Comparison of ENCODE assay signal across 10 cellular contexts in the genomic region with DNA sequence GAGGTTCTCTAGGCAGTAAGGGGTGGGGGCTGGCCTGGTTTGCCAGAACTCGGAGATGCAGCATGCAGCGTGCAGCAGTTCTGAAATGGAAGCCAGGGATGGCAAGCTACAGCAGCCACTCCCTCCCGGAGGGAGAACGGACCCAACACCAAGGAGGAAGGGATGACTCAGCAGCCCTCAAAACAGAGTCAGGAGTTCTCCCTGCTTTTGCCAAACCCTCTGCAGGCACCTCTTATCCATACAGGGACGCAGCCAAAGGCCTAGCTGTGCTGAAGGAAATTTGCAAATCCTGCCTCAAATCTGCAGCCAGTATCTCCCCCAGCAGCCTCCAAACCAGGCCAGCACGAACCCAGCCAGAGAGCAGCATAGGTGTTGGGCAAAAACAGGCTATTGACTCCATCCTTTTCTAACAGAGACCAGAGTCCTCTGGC. TPM values are rescaled to one million over a fixed set of nuclear protein-coding genes. Genes with fewer than 3 reads are reported as not detected.
DNase-seq lines count a peak whose midpoint lies in the region; ATAC-seq, FAIRE-seq and TF ChIP-seq lines count a peak whose summit lies in the region.
"Had no signal": no experiment of that assay in that cellular context is flagged by ENCODE, and none has a peak within 500 bp of the region (broad histone marks: within the 10 kb centered on the region; RNA-seq: fewer than 3 reads in every experiment).

No MANE protein-coding gene starts in this region.

- no peak overlapping the region for H3K4me3 Mint-ChIP-seq in activated T-helper 2 cell treated with anti-CD3 and anti-CD28 coated beads, Interferon-gamma antibody, Interleukin-2, Interleukin-4, amounts not matched to agents 10 μg/mL and 5 μg/mL and 100 μg/mL, durations not matched to agents 14 hours and 24 hours and 36 hours (ENCODE audit: low read depth)

- H3K4me1 Mint-ChIP-seq in activated T-helper 2 cell treated with anti-CD3 and anti-CD28 coated beads, Interferon-gamma antibody, Interleukin-2, Interleukin-4, amounts not matched to agents 10 μg/mL and 5 μg/mL and 100 μg/mL, durations not matched to agents 14 hours and 24 hours and 36 hours (ENCODE audit: low read depth) = no peaks in the 10 kb centered on the region

- no peaks in the 10 kb centered on the region for H3K36me3 ChIP-seq in brain microvascular endothelial cell (replicated peaks)
- H3K36me3 ChIP-seq in small intestine (ENCODE audit: control insufficient read depth in 2 of 2, insufficient read depth in 2 of 2, low read length in 2 of 2) = no peaks in the 10 kb centered on the region

- 18 to 30% (median 25%) methylated on average over 6 of the region's 6 CpGs for WGBS in small intestine, 3 donors

- H3K27ac ChIP-seq in brain microvascular endothelial cell (peak overlapping the region; percentile 99), small intestine (ENCODE audit: low read depth in 1 of 2, low read length in 1 of 2) (peak overlapping the region in 1 of 2 donors; percentile 68)

- H3K9me3 Mint-ChIP-seq in activated T-helper 2 cell treated with anti-CD3 and anti-CD28 coated beads, Interferon-gamma antibody, Interleukin-2, Interleukin-4, amounts not matched to agents 10 μg/mL and 5 μg/mL and 100 μg/mL, durations not matched to agents 14 hours and 24 hours and 36 hours = no peaks in the 10 kb centered on the region

- no peaks in the 10 kb centered on the region for H3K9me3 ChIP-seq in small intestine (ENCODE audit: control insufficient read depth, low read depth)

- H3K27me3 ChIP-seq in brain microvascular endothelial cell (replicated peaks) (no peaks in the 10 kb centered on the region), small intestine (ENCODE audit: control insufficient read depth in 2 of 2, insufficient read depth in 2 of 2, low read length in 2 of 2) (no peaks in the 10 kb centered on the region)

- H3K27me3 Mint-ChIP-seq in activated T-helper 2 cell treated with anti-CD3 and anti-CD28 coated beads, Interferon-gamma antibody, Interleukin-2, Interleukin-4, amounts not matched to agents 10 μg/mL and 5 μg/mL and 100 μg/mL, durations not matched to agents 14 hours and 24 hours and 36 hours (ENCODE audit: low read depth) = no peaks in the 10 kb centered on the region

- ATAC-seq in GM18861 (IDR thresholded peaks at IDR 0.05; ENCODE audit: unreplicated experiment) = no peak

- H3K27ac Mint-ChIP-seq in activated T-helper 2 cell treated with anti-CD3 and anti-CD28 coated beads, Interferon-gamma antibody, Interleukin-2, Interleukin-4, amounts not matched to agents 10 μg/mL and 5 μg/mL and 100 μg/mL, durations not matched to agents 14 hours and 24 hours and 36 hours = no peak overlapping the region

- TF ChIP-seq CTCF in brain microvascular endothelial cell (IDR thresholded peaks at IDR 0.05; ENCODE audit: low read depth, low read length, missing control alignments) = no peak

- intact Hi-C loops in activated T-helper 2 cell treated with anti-CD3 and anti-CD28 coated beads, Interferon-gamma antibody, Interleukin-2, Interleukin-4, amounts not matched to agents 10 μg/mL and 5 μg/mL and 100 μg/mL, durations not matched to agents 14 hours and 24 hours and 36 hours (cut with micrococcal nuclease) = no loop called here

- H3K4me3 ChIP-seq in brain microvascular endothelial cell (ENCODE audit: low read depth, low read length) = no peak overlapping the region
- H3K4me3 ChIP-seq in small intestine (ENCODE audit: low read depth in 1 of 2, low read length in 2 of 2) = no peak overlapping the region

- no peaks in the 10 kb centered on the region for H3K36me3 Mint-ChIP-seq in activated T-helper 2 cell treated with anti-CD3 and anti-CD28 coated beads, Interferon-gamma antibody, Interleukin-2, Interleukin-4, amounts not matched to agents 10 μg/mL and 5 μg/mL and 100 μg/mL, durations not matched to agents 14 hours and 24 hours and 36 hours (ENCODE audit: low read depth)

- in situ Hi-C loops in brain microvascular endothelial cell (cut with HindIII; ENCODE audit: low pct_ligation_motif_present, low sequenced_read_pairs) = no loop called here

- H3K4me1 ChIP-seq in small intestine (ENCODE audit: control insufficient read depth in 2 of 2, insufficient read depth in 1 of 2, low read depth in 1 of 2, low read length in 1 of 2) = peaks cover 4 to 8% of the 10 kb centered on the region in 2 donors

- no peak for FAIRE-seq in small intestine (lab: Jason Lieb, UNC)
- FAIRE-seq: GM18507 had no signal

- DNase-seq in GOT3 (lab: John Stamatoyannopoulos, UW) (peak; percentile 18), brain microvascular endothelial cell (peak; percentile 80), iPS-NIHi7 (ENCODE audit: extremely low spot score) (peak; percentile 59), small intestine (peak; percentile 45), NCI-H1092 treated with DMSO at 0.1 percent for 48 hours (lab: John Stamatoyannopoulos, UW) (no peak), NCI-H2029 (lab: John Stamatoyannopoulos, UW) (no peak)
- no peak for DNase-seq in activated T-helper 2 cell treated with anti-CD3 and anti-CD28 coated beads, Interferon-gamma antibody, Interleukin-2, Interleukin-4, amounts not matched to agents 10 μg/mL and 5 μg/mL and 100 μg/mL, durations not matched to agents 14 hours and 24 hours and 36 hours (ENCODE audit: low spot score)
- DNase-seq: NCI-H1694 had no signal

RNA-seq across cellular contexts. Expression of gene SERPINA3, which starts 10.2 kb away (rescaled TPM):
- 100 to 1,000 TPM in 1 of 3 donors, 1 to 10 TPM in 2; 3.4 to 178 (median 6.8) TPM for polyA plus RNA-seq in small intestine
- total RNA-seq in activated T-helper 2 cell treated with anti-CD3 and anti-CD28 coated beads, Interferon-gamma antibody, Interleukin-2, Interleukin-4, amounts not matched to agents 10 μg/mL and 5 μg/mL and 100 μg/mL, durations not matched to agents 14 hours and 24 hours and 36 hours = not detected in 2 replicates

RNA-seq across cellular contexts. Expression of gene SERPINA5, which starts 20.8 kb away (rescaled TPM):
- polyA plus RNA-seq in small intestine = 1 to 10 TPM in 1 of 3 donors, under 1 TPM in 1, not detected in 1; 0.54 to 1.7 TPM
- total RNA-seq in activated T-helper 2 cell treated with anti-CD3 and anti-CD28 coated beads, Interferon-gamma antibody, Interleukin-2, Interleukin-4, amounts not matched to agents 10 μg/mL and 5 μg/mL and 100 μg/mL, durations not matched to agents 14 hours and 24 hours and 36 hours = not detected in 2 replicates

RNA-seq across cellular contexts. Expression of gene SERPINA4, which starts 40.7 kb away (rescaled TPM):
- polyA plus RNA-seq in small intestine = 1 to 10 TPM in 1 of 3 donors, not detected in 2; 1.2 TPM
- total RNA-seq in activated T-helper 2 cell treated with anti-CD3 and anti-CD28 coated beads, Interferon-gamma antibody, Interleukin-2, Interleukin-4, amounts not matched to agents 10 μg/mL and 5 μg/mL and 100 μg/mL, durations not matched to agents 14 hours and 24 hours and 36 hours = not detected in 2 replicates

Comparison
In these comparisons a context has a peak if more than half of its experiments do, and no peak if none do; other contexts are left out.
1. DNase-seq: peak in GOT3 (single experiment), brain microvascular endothelial cell (single experiment), iPS-NIHi7 (single experiment) and small intestine (single experiment); none in NCI-H1092 treated with DMSO at 0.1 percent for 48 hours (single experiment), NCI-H2029 (single experiment) and activated T-helper 2 cell treated with anti-CD3 and anti-CD28 coated beads, Interferon-gamma antibody, Interleukin-2, Interleukin-4, amounts not matched to agents 10 μg/mL and 5 μg/mL and 100 μg/mL, durations not matched to agents 14 hours and 24 hours and 36 hours (single experiment).